Comparison of ENCODE assay signal across 11 cellular contexts in genomic region chr4:167897116-167897515, GRCh38.
DNase-seq lines count a peak whose midpoint lies in the region; ATAC-seq and TF ChIP-seq lines count a peak whose summit lies in the region.
"Had no signal": no experiment of that assay in that cellular context is flagged by ENCODE, and none has a peak within 500 bp of the region (broad histone marks: within the 10 kb centered on the region; RNA-seq: fewer than 3 reads in every experiment).

No MANE protein-coding gene starts in this region.

- no peaks in the 10 kb centered on the region for H3K9me3 ChIP-seq in endodermal cell (ENCODE audit: control insufficient read depth, low read length)
- H3K9me3 ChIP-seq: heart right ventricle, stomach had no signal

- no peaks in the 10 kb centered on the region for H3K36me3 Mint-ChIP-seq in endodermal cell (ENCODE audit: low read depth)
- H3K36me3 Mint-ChIP-seq: activated naive CD4-positive, alpha-beta T cell treated with anti-CD3 and anti-CD28 coated beads, Interleukin-2, amount 50 U/mL, for 72 hours had no signal

- 72 to 89% methylated on average over 5 of the region's 5 CpGs for WGBS in endodermal cell (ENCODE audit: insufficient coverage in 1 of 2, insufficient read length in 1 of 2), 2 experiments

- no peaks in the 10 kb centered on the region for H3K27me3 Mint-ChIP-seq in endodermal cell (ENCODE audit: insufficient read depth)

- H3K9ac ChIP-seq in endodermal cell (ENCODE audit: extremely low read depth, low read length, poor library complexity, severe bottlenecking) = peak overlapping the region; percentile 42

- H3K27ac ChIP-seq in endodermal cell (ENCODE audit: low read depth, low read length) = peak overlapping the region; percentile 85
- H3K27ac ChIP-seq: heart right ventricle, stomach had no signal

- no peaks in the 10 kb centered on the region for H3K9me3 Mint-ChIP-seq in endodermal cell

- H3K4me3 ChIP-seq in endodermal cell (ENCODE audit: low read length) = peak overlapping the region; percentile 44
- H3K4me3 ChIP-seq: heart right ventricle, stomach had no signal

- no peak for TF ChIP-seq CTCF in endodermal cell (conservative IDR thresholded peaks at IDR 0.05)

- H3K4me1 ChIP-seq in endodermal cell (ENCODE audit: control insufficient read depth, insufficient read depth, low read length) = peaks cover 5% of the 10 kb centered on the region
- H3K4me1 ChIP-seq: heart right ventricle had no signal

- DNase-seq in ELF-1 (ENCODE audit: low read depth, low spot score) (peak; percentile 92), NCI-H510A (lab: John Stamatoyannopoulos, UW) (peak; percentile 49), endodermal cell (peak; percentile 70), myocyte (ENCODE audit: low read depth) (peak; percentile 44), NCI-H187 (lab: John Stamatoyannopoulos, UW) (no peak), HuH-7 (ENCODE audit: low spot score) (no peak)
- no peak for DNase-seq in stimulated activated CD8-positive, alpha-beta memory T cell treated with anti-CD3 and anti-CD28 coated beads, Interleukin-4, amount 100 ng/mL, for 48 hours
- DNase-seq: heart right ventricle, stomach had no signal

- H3K36me3 ChIP-seq in endodermal cell (ENCODE audit: control insufficient read depth, insufficient read depth, low read length) = no peaks in the 10 kb centered on the region
- H3K36me3 ChIP-seq: heart right ventricle, stomach had no signal

- no peaks in the 10 kb centered on the region for H3K27me3 ChIP-seq in endodermal cell (ENCODE audit: control insufficient read depth, insufficient read depth, low read length, poor library complexity, severe bottlenecking)
- H3K27me3 ChIP-seq: heart right ventricle, stomach had no signal

- no peak for ATAC-seq in GM21825 (IDR thresholded peaks at IDR 0.05; ENCODE audit: unreplicated experiment)
- ATAC-seq: activated naive CD4-positive, alpha-beta T cell treated with anti-CD3 and anti-CD28 coated beads, Interleukin-2, amount 50 U/mL, for 72 hours; heart right ventricle had no signal

- peaks cover 17% of the 10 kb centered on the region for H3K4me1 Mint-ChIP-seq in endodermal cell

- H3K4me3 Mint-ChIP-seq in endodermal cell = no peak overlapping the region

- peak overlapping the region; percentile 81 for H3K27ac Mint-ChIP-seq in endodermal cell

Comparison
In these comparisons a context has a peak if more than half of its experiments do, and no peak if none do; other contexts are left out.
1. DNase-seq: peak in ELF-1 (single experiment), NCI-H510A (single experiment), endodermal cell (single experiment) and myocyte (single experiment); none in NCI-H187 (0 of 2), HuH-7 (single experiment) and stimulated activated CD8-positive, alpha-beta memory T cell treated with anti-CD3 and anti-CD28 coated beads, Interleukin-4, amount 100 ng/mL, for 48 hours (single experiment).